13 cellular contexts compared by ENCODE assay signal in genomic region chr3:27914199-27914598, GRCh38.
DNase-seq lines count a peak whose midpoint lies in the region; ATAC-seq and TF ChIP-seq lines count a peak whose summit lies in the region.
"Had no signal": no experiment of that assay in that cellular context is flagged by ENCODE, and none has a peak within 500 bp of the region (broad histone marks: within the 10 kb centered on the region; RNA-seq: fewer than 3 reads in every experiment).

No MANE protein-coding gene starts in this region.

- 73 to 86% (median 80%) methylated on average over 6 of the region's 6 CpGs for WGBS in stomach, 5 donors

- H3K4me1 ChIP-seq in stomach: no peaks in the 10 kb centered on the region

- peak; percentile 44 for ATAC-seq in left colon
- no peak for ATAC-seq in GM21619 (IDR thresholded peaks at IDR 0.05; ENCODE audit: unreplicated experiment)
- ATAC-seq: T-cell had no signal

- no peak for TF ChIP-seq EP300 in stomach (IDR thresholded peaks at IDR 0.05)

- DNase-seq in ELF-1 (ENCODE audit: low read depth, low spot score): peak; percentile 46
- DNase-seq in HT1080 (ENCODE audit: low read depth): peak; percentile 32
- peak; percentile 59 for DNase-seq in SK-MEL-5 (ENCODE audit: low read depth, low spot score)
- no peak for DNase-seq in left colon
- DNase-seq in stomach: no peak
- DNase-seq in SKM-1 (lab: John Stamatoyannopoulos, UW; ENCODE audit: unreplicated experiment): no peak
- DNase-seq: activated CD4-positive, alpha-beta T cell treated with anti-CD3 and anti-CD28 coated beads, Interleukin-2, amount 50 U/mL, for 1 hour; activated gamma-delta T cell treated with Interleukin-2 at 50 U/mL for 16 hours; cortex of kidney; DMS79 treated with DMSO at 0.1 percent for 48 hours; NCI-H226; T-cell had no signal

- no peak for TF ChIP-seq POLR2A in stomach (IDR thresholded peaks at IDR 0.05)

- H3K27ac ChIP-seq in stomach: no peak overlapping the region

- in situ Hi-C loops in SK-MEL-5 (cut with HindIII; ENCODE audit: low pct_unique_long_range_greater_than_20kb, low sequenced_read_pairs): no loop called here

- no peaks in the 10 kb centered on the region for H3K27me3 ChIP-seq in stomach

- no peaks in the 10 kb centered on the region for H3K36me3 ChIP-seq in stomach

- no peak for TF ChIP-seq CTCF in stomach (IDR thresholded peaks at IDR 0.05)

- intact Hi-C loops in left colon (cut with DNase I, micrococcal nuclease) (no loop called here), stomach (cut with DNase I; ENCODE audit: low total_unique reads) (no loop called here)

- no peak overlapping the region for H3K4me3 ChIP-seq in stomach

- H3K9me3 ChIP-seq in stomach: no peaks in the 10 kb centered on the region

Comparison
In these comparisons a context has a peak if more than half of its experiments do, and no peak if none do; other contexts are left out.
1. DNase-seq: peak in ELF-1 (single experiment), HT1080 (single experiment) and SK-MEL-5 (single experiment); none in left colon (0 of 2), stomach (single experiment) and SKM-1 (single experiment).